In genomic region chr11:114796954-114797721, GRCh38 we compare ENCODE assay signal across 25 cellular contexts.
DNase-seq lines count a peak whose midpoint lies in the region; ATAC-seq and TF ChIP-seq lines count a peak whose summit lies in the region.
"Had no signal": no experiment of that assay in that cellular context is flagged by ENCODE, and none has a peak within 500 bp of the region (broad histone marks: within the 10 kb centered on the region; RNA-seq: fewer than 3 reads in every experiment).

No MANE protein-coding gene starts in this region.

- H3K27ac ChIP-seq in RWPE2 (ENCODE audit: poor library complexity, severe bottlenecking) (no peak overlapping the region), right atrium auricular region (peak overlapping the region; percentile 12 to 86), subcutaneous abdominal adipose tissue (ENCODE audit: low read depth, low read length) (peak overlapping the region; percentile 8), lower lobe of right lung (no peak overlapping the region)
- H3K27ac ChIP-seq: 22Rv1, KMS-11, thyroid gland had no signal

- TF ChIP-seq CTCF in RWPE2 (IDR thresholded peaks at IDR 0.05; ENCODE audit: poor library complexity, severe bottlenecking): no peak
- no peak for TF ChIP-seq CTCF in right atrium auricular region (IDR thresholded peaks at IDR 0.05)
- TF ChIP-seq CTCF in lower lobe of right lung (IDR thresholded peaks at IDR 0.05): no peak

- H3K36me3 ChIP-seq in RWPE2 (ENCODE audit: low read depth) (no peaks in the 10 kb centered on the region), right atrium auricular region (no peaks in the 10 kb centered on the region), subcutaneous abdominal adipose tissue (ENCODE audit: control insufficient read depth in 5 of 5, insufficient read depth in 5 of 5, low read length in 5 of 5) (no peaks in the 10 kb centered on the region), lower lobe of right lung (no peaks in the 10 kb centered on the region)
- H3K36me3 ChIP-seq: thyroid gland had no signal

- no peaks in the 10 kb centered on the region for H3K27me3 ChIP-seq in RWPE2 (ENCODE audit: insufficient read depth, poor library complexity, severe bottlenecking)
- no peaks in the 10 kb centered on the region for H3K27me3 ChIP-seq in right atrium auricular region
- peaks cover 0 to 7% (median 3%) of the 10 kb centered on the region in 5 donors for H3K27me3 ChIP-seq in subcutaneous abdominal adipose tissue (ENCODE audit: control insufficient read depth in 5 of 5, insufficient read depth in 4 of 5, low read length in 5 of 5)
- no peaks in the 10 kb centered on the region for H3K27me3 ChIP-seq in lower lobe of right lung (ENCODE audit: low read depth)
- H3K27me3 ChIP-seq: thyroid gland had no signal

- H3K9ac ChIP-seq in subcutaneous abdominal adipose tissue (ENCODE audit: low read length in 5 of 5): no peak overlapping the region
- H3K9ac ChIP-seq: KMS-11 had no signal

- DNase-seq in DMS153 (lab: John Stamatoyannopoulos, UW) (peak; percentile 70), DMS153 treated with DMSO at 0.1 percent for 48 hours (lab: John Stamatoyannopoulos, UW; ENCODE audit: unreplicated experiment) (no peak), RWPE2 (ENCODE audit: low spot score) (no peak), right atrium auricular region (ENCODE audit: low spot score) (no peak), amygdala (lab: John Stamatoyannopoulos, UW) (no peak), MV-4-11 (lab: John Stamatoyannopoulos, UW) (no peak), lower lobe of right lung (no peak)
- DNase-seq: activated CD8-positive, alpha-beta T cell treated with anti-CD3 and anti-CD28 coated beads, Interleukin-2, amount 10 ng/mL, durations not matched to agents 7 days and 5 days; activated gamma-delta T cell; activated naive CD8-positive, alpha-beta T cell treated with anti-CD3 and anti-CD28 coated beads, Interleukin-2, amount 50 U/mL, for 24 hours; CD4-positive, alpha-beta memory T cell; DMS79; glutamatergic neuron; NCI-H1417; NCI-H526; SHP77; stimulated activated naive CD4-positive, alpha-beta T cell treated with Interleukin-2 at 50 U/mL for 16 hours; SW 1271; thyroid gland had no signal

- H3K4me1 ChIP-seq in RWPE2 (ENCODE audit: insufficient read depth, poor library complexity, severe bottlenecking) (no peaks in the 10 kb centered on the region), right atrium auricular region (peaks cover 0 to 10% of the 10 kb centered on the region in 2 donors), subcutaneous abdominal adipose tissue (ENCODE audit: control insufficient read depth in 5 of 5, insufficient read depth in 5 of 5, low read length in 5 of 5) (peaks cover 0 to 18% (median 6%) of the 10 kb centered on the region in 5 donors), lower lobe of right lung (no peaks in the 10 kb centered on the region)

- intact Hi-C loops in lower lobe of right lung (cut with DNase I): no loop called here

- no peak overlapping the region for H3K4me3 ChIP-seq in RWPE2 (ENCODE audit: severe bottlenecking)
- H3K4me3 ChIP-seq in right atrium auricular region: no peak overlapping the region
- H3K4me3 ChIP-seq in subcutaneous abdominal adipose tissue (ENCODE audit: low read depth in 1 of 5, low read length in 5 of 5): no peak overlapping the region
- no peak overlapping the region for H3K4me3 ChIP-seq in lower lobe of right lung
- H3K4me3 ChIP-seq: smooth muscle cell, thyroid gland had no signal

- H3K9me3 ChIP-seq in RWPE2 (ENCODE audit: severe bottlenecking) (no peaks in the 10 kb centered on the region), right atrium auricular region (no peaks in the 10 kb centered on the region), subcutaneous abdominal adipose tissue (ENCODE audit: control insufficient read depth in 5 of 5, low read length in 5 of 5) (no peaks in the 10 kb centered on the region), lower lobe of right lung (no peaks in the 10 kb centered on the region)
- H3K9me3 ChIP-seq: thyroid gland had no signal

- 0 out of 3 replicates have a peak, but pooled peaks have one; percentile 27 for ATAC-seq in RWPE2 (ENCODE audit: low read depth)
- ATAC-seq in lower lobe of right lung: no peak
- ATAC-seq: activated CD4-positive, CD25-positive, alpha-beta regulatory T cell treated with anti-CD3 and anti-CD28 coated beads, Interleukin-2, amount 50 U/mL, for 24 hours; activated CD8-positive, alpha-beta T cell treated with anti-CD3 and anti-CD28 coated beads, Interleukin-2, amount 10 ng/mL, durations not matched to agents 7 days and 5 days; activated naive CD8-positive, alpha-beta T cell treated with anti-CD3 and anti-CD28 coated beads, Interleukin-2, amount 50 U/mL, for 24 hours; HCT116 had no signal

Comparison
In these comparisons a context has a peak if more than half of its experiments do, and no peak if none do; other contexts are left out.
1. H3K27ac ChIP-seq: peak in right atrium auricular region (2 of 2) and subcutaneous abdominal adipose tissue (single experiment); none in RWPE2 (single experiment) and lower lobe of right lung (single experiment).